8 cellular contexts compared by ENCODE assay signal in the genomic region with DNA sequence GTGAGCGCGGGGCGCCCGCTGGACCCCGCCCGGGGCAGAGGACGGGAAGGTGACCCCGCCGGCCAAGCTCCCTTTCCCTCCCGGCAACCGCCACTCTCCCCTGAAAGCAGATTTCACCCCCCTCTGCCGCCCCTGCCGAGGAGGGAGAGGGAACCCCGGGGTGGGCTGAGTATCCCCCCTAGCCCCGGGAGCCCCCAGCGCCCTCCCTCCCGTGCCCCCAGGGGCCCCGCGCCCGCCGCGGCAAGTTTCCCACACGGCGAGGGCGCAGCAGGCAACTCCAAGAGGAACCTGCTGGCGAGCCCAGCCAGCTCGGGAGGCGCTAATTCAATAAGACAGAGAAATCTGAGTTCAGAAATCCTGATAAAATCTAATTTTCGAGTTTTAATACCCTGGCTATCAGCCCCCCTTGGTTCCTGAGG. TPM values are rescaled to one million over a fixed set of nuclear protein-coding genes. Genes with fewer than 3 reads are reported as not detected.
DNase-seq lines count a peak whose midpoint lies in the region; ATAC-seq, FAIRE-seq and TF ChIP-seq lines count a peak whose summit lies in the region.

No MANE protein-coding gene starts in this region.

- H3K27me3 ChIP-seq in DND-41 (ENCODE audit: insufficient read depth, low read length, poor library complexity) (peaks cover 60% of the 10 kb centered on the region), ovary (peaks cover 5% of the 10 kb centered on the region)

- H3K4me3 ChIP-seq in DND-41 (ENCODE audit: low read depth in 1 of 2, low read length in 2 of 2) (no peak overlapping the region), fibroblast of mammary gland (ENCODE audit: control insufficient read depth, low read depth, low read length) (no peak overlapping the region), ovary (peak overlapping the region; percentile 24)

- TF ChIP-seq POLR2A in ovary (IDR thresholded peaks at IDR 0.05) (no peak), GM12892 (IDR thresholded peaks at IDR 0.05; ENCODE audit: low read depth, low read length) (no peak)

- H3K9me3 ChIP-seq in DND-41 (ENCODE audit: insufficient read depth, low read length, severe bottlenecking) (no peaks in the 10 kb centered on the region), ovary (no peaks in the 10 kb centered on the region)

- intact Hi-C loops in ovary (cut with DNase I) = loop anchor here in 1 of 4 donors (10.0 kb wide), 1 partner anchor 71 kb away; no protein-coding TSS in a partner anchor

- H3K4me2 ChIP-seq in DND-41 (ENCODE audit: insufficient read depth, low read length) = peak overlapping the region; percentile 68

- WGBS in ovary, 3 donors = 1 to 3% (median 1%) methylated on average over 27 to 29 of the region's 29 CpGs

- H3K9ac ChIP-seq in DND-41 (ENCODE audit: low read depth, low read length) = no peak overlapping the region; the same call in 1 of the 2 replicates

- no peak for ATAC-seq in DND-41 (ENCODE audit: insufficient read depth, low read depth)

- H3K36me3 ChIP-seq in DND-41 (ENCODE audit: insufficient read depth, low read length) (no peaks in the 10 kb centered on the region), ovary (no peaks in the 10 kb centered on the region)

- no peaks in the 10 kb centered on the region for H3K79me2 ChIP-seq in DND-41 (ENCODE audit: insufficient read depth, low read length)

- no peak for FAIRE-seq in GM12892 (lab: Jason Lieb, UNC)

- H3K27ac ChIP-seq in DND-41 (ENCODE audit: low read length) (no peak overlapping the region), ovary (no peak overlapping the region)

- DNase-seq in DND-41 = no peak
- DNase-seq in NCI-H748 (lab: John Stamatoyannopoulos, UW; ENCODE audit: unreplicated experiment) = peak; percentile 50
- DNase-seq in fibroblast of mammary gland (ENCODE audit: low read depth) = peak; percentile 9
- DNase-seq in ovary = no peak
- no peak for DNase-seq in NCI-H146 treated with DMSO at 0.1 percent for 48 hours (lab: John Stamatoyannopoulos, UW; ENCODE audit: unreplicated experiment)
- DNase-seq in stimulated activated CD4-positive, alpha-beta T cell treated with anti-CD3 and anti-CD28 coated beads, Interleukin-4, amount 100 ng/mL, for 1 hour = no peak
- no peak for DNase-seq in activated CD4-positive, alpha-beta T cell treated with anti-CD3 and anti-CD28 coated beads, Interleukin-2, amount 50 U/mL, for 1 hour
- DNase-seq in GM12892 (ENCODE audit: insufficient read length) = no peak

- H3K4me1 ChIP-seq in DND-41 (ENCODE audit: insufficient read depth, low read length) (peaks cover 22% of the 10 kb centered on the region), ovary (ENCODE audit: insufficient read depth) (peaks cover 9% of the 10 kb centered on the region)

- H2AFZ ChIP-seq in DND-41 (ENCODE audit: low read depth, low read length) = no peak overlapping the region

- TF ChIP-seq EP300 in ovary (IDR thresholded peaks at IDR 0.05) = no peak

- peaks cover 18% of the 10 kb centered on the region for H4K20me1 ChIP-seq in DND-41 (ENCODE audit: insufficient read depth, low read length)

- TF ChIP-seq CTCF in DND-41 (IDR thresholded peaks at IDR 0.05; ENCODE audit: borderline replicate concordance, extremely low read depth, low read length, poor library complexity, severe bottlenecking) (no peak), fibroblast of mammary gland (conservative IDR thresholded peaks at IDR 0.05; ENCODE audit: control insufficient read depth, insufficient read depth, low read depth, low read length) (no peak), ovary (IDR thresholded peaks at IDR 0.05) (no peak)

RNA-seq across cellular contexts. Expression of a gene that starts 1.6 kb away (rescaled TPM):
- total RNA-seq in ovary = 1 to 10 TPM in 4 of 7 donors, under 1 TPM in 3; 0.12 to 2.6 (median 1.5) TPM
- under 1 TPM; 0.23 to 0.39 TPM for polyA plus RNA-seq in ovary
- polyA plus RNA-seq in GM12892 (2012; ENCODE audit: missing spikeins) = not detected

Comparison
In these comparisons a context has a peak if more than half of its experiments do, and no peak if none do; other contexts are left out.
1. DNase-seq: peak in NCI-H748 (single experiment) and fibroblast of mammary gland (single experiment); none in DND-41 (single experiment), ovary (0 of 5), NCI-H146 treated with DMSO at 0.1 percent for 48 hours (single experiment), stimulated activated CD4-positive, alpha-beta T cell treated with anti-CD3 and anti-CD28 coated beads, Interleukin-4, amount 100 ng/mL, for 1 hour (single experiment), activated CD4-positive, alpha-beta T cell treated with anti-CD3 and anti-CD28 coated beads, Interleukin-2, amount 50 U/mL, for 1 hour (single experiment) and GM12892 (single experiment).